ENCODE assay signal across 18 cellular contexts in the genomic region with DNA sequence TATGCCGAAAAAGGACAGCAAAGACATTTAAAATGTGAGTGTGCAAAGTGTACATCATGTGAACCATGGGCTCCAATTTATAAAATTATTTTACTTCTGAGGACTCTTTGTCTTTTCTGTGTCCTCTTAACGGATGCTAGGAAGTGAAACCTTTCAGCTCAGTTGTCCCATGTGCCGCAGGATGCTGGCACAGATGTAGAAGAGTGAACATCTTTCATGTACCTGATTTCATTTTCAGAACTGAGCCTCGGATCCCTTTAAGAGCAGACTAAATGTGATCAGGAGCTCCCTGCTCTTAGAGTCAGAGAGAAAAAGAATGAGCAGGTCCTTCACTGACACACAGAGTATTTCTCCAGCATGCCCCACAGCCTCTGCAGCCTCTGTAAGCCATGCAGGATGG. TPM values are rescaled to one million over a fixed set of nuclear protein-coding genes. Genes with fewer than 3 reads are reported as not detected.
DNase-seq lines count a peak whose midpoint lies in the region; ATAC-seq, FAIRE-seq and TF ChIP-seq lines count a peak whose summit lies in the region.
"Had no signal": no experiment of that assay in that cellular context is flagged by ENCODE, and none has a peak within 500 bp of the region (broad histone marks: within the 10 kb centered on the region; RNA-seq: fewer than 3 reads in every experiment).

No MANE protein-coding gene starts in this region.

- H3K9me3 Mint-ChIP-seq in MCF 10A (ENCODE audit: unreplicated experiment), result no peaks in the 10 kb centered on the region
- H3K9me3 Mint-ChIP-seq: H9; naive thymus-derived CD8-positive, alpha-beta T cell had no signal

- FAIRE-seq in GM12878 (lab: Jason Lieb, UNC), result peak; percentile 13

- H3K27ac ChIP-seq in mammary epithelial cell (ENCODE audit: insufficient read depth, low read depth, low read length) (no peak overlapping the region), GM12878 (ENCODE audit: control insufficient read depth, insufficient read depth) (no peak overlapping the region), mesendoderm (ENCODE audit: low read depth, low read length) (no peak overlapping the region)
- H3K27ac ChIP-seq: sigmoid colon, thoracic aorta had no signal

- in situ Hi-C loops in mammary epithelial cell (cut with MboI; ENCODE audit: low sequenced_read_pairs in 2 of 2) (no loop called here), GM12878 (cut with MboI) (no loop called here)

- dilution Hi-C loops in mammary epithelial cell (cut with HindIII; ENCODE audit: low sequenced_read_pairs), result no loop called here

- H3K4me3 ChIP-seq in mammary epithelial cell (replicated peaks in 1 of 3; ENCODE audit: insufficient read depth in 1 of 3, low read depth in 2 of 3, low read length in 3 of 3), result no peak overlapping the region
- H3K4me3 ChIP-seq in GM12878, result no peak overlapping the region
- H3K4me3 ChIP-seq in mesendoderm (ENCODE audit: low read length), result no peak overlapping the region
- H3K4me3 ChIP-seq: sigmoid colon, thoracic aorta had no signal

- intact Hi-C loops in mammary epithelial cell (cut with micrococcal nuclease), result no loop called here
- intact Hi-C loops in MCF 10A (cut with micrococcal nuclease), result no loop called here
- intact Hi-C loops in GM12878 (cut with micrococcal nuclease; ENCODE audit: unreplicated experiment), result loop anchor here (2.0 kb wide), 1 partner anchor 28 kb away; no protein-coding TSS in a partner anchor

- no peak overlapping the region for H4K5ac ChIP-seq in mesendoderm (ENCODE audit: low read length)

- H3K56ac ChIP-seq in mesendoderm (ENCODE audit: low read length), result no peak overlapping the region

- DNase-seq in mammary epithelial cell (no peak), MCF 10A (ENCODE audit: unreplicated experiment) (no peak), RPMI8226 (peak; percentile 20), GM12878 (ENCODE audit: low read depth, low spot score) (no peak), mesendoderm (no peak), middle frontal gyrus (ENCODE audit: extremely low spot score, low spot score) (no peak)
- no peak for DNase-seq in stimulated activated CD4-positive, alpha-beta T cell treated with anti-CD3 and anti-CD28 coated beads, Interleukin-1b, Interleukin-23, amount 100 ng/mL, for 48 hours
- DNase-seq: DND-41; KG1; kidney glomerular epithelial cell; naive thymus-derived CD8-positive, alpha-beta T cell; NCI-H1694 treated with DMSO at 0.1 percent for 48 hours; NCI-H748 treated with DMSO at 0.1 percent for 48 hours; PC-3; posterior cingulate gyrus; sigmoid colon had no signal

- 100% methylated on average over 4 of the region's 4 CpGs for WGBS in mammary epithelial cell (ENCODE audit: low coverage, missing lambda C conversion rate)
- WGBS in GM12878 (ENCODE audit: insufficient coverage, insufficient replicate concordance, low lambda C conversion rate, missing lambda C conversion rate), result 33% methylated on average over 4 of the region's 4 CpGs
- WGBS in mesendoderm (ENCODE audit: extremely low coverage, insufficient coverage, low lambda C conversion rate), result no CpG with 5 or more reads among the region's 4 CpGs

- no peaks in the 10 kb centered on the region for H3K36me3 ChIP-seq in mammary epithelial cell (ENCODE audit: insufficient read depth, low read length)
- no peaks in the 10 kb centered on the region for H3K36me3 ChIP-seq in GM12878 (ENCODE audit: control insufficient read depth in 2 of 2, insufficient read depth in 2 of 2, low read length in 1 of 2)
- no peaks in the 10 kb centered on the region for H3K36me3 ChIP-seq in mesendoderm (ENCODE audit: control insufficient read depth, insufficient read depth, low read length)
- H3K36me3 ChIP-seq: sigmoid colon, thoracic aorta had no signal

- H2AFZ ChIP-seq in mammary epithelial cell (ENCODE audit: low read depth, low read length) (no peak overlapping the region), GM12878 (ENCODE audit: control insufficient read depth, low read depth, low read length) (no peak overlapping the region)

- H4K8ac ChIP-seq in mesendoderm (ENCODE audit: low read depth, low read length), result no peak overlapping the region

- TSS peak; percentile 11 for BruUV-seq in mammary epithelial cell (replicated peaks; lab: Mats Ljungman, UMichigan)
- no TSS peak for BruUV-seq in MCF 10A (replicated peaks; lab: Mats Ljungman, UMichigan)
- no TSS peak for BruUV-seq in GM12878 (replicated peaks; lab: Mats Ljungman, UMichigan)

- H2AK5ac ChIP-seq in mesendoderm (ENCODE audit: low read length), result no peak overlapping the region

- TF ChIP-seq POLR2A in GM12878 (IDR thresholded peaks at IDR 0.05; ENCODE audit: low read depth, low read length), result no peak

- H3K27ac Mint-ChIP-seq in MCF 10A (ENCODE audit: low read depth, unreplicated experiment), result no peak overlapping the region
- H3K27ac Mint-ChIP-seq: H9 had no signal

- 0 out of 3 replicates have a peak, but pooled peaks have one; percentile 3 for ATAC-seq in GM12878
- ATAC-seq: naive thymus-derived CD8-positive, alpha-beta T cell; PC-3 had no signal

- no peak overlapping the region for H2BK5ac ChIP-seq in mesendoderm (ENCODE audit: low read length)

- CTCF ChIA-PET in mammary epithelial cell (lab: Charles Lee; ENCODE audit: low non-redundant PET), result no interaction called here
- CTCF ChIA-PET in MCF 10A (lab: Yijun Ruan, JAX), result interaction anchor here (0.6 kb wide), 1 partner anchor 654 kb away, joined by 3 read pairs; no protein-coding TSS in a partner anchor
- CTCF ChIA-PET in GM12878 (lab: Yijun Ruan, JAX), result interaction anchor here (0.8 to 2.8 kb wide), 2 partner anchors 26 to 401 kb away, joined by 3 to 13 read pairs; no protein-coding TSS in a partner anchor

- H3K9me3 ChIP-seq in mammary epithelial cell (replicated peaks; ENCODE audit: insufficient read depth, low read length), result no peaks in the 10 kb centered on the region
- no peaks in the 10 kb centered on the region; the same call in 2 of the 3 replicates for H3K9me3 ChIP-seq in GM12878 (replicated peaks; ENCODE audit: control insufficient read depth, insufficient read depth, low read length)
- H3K9me3 ChIP-seq: sigmoid colon, thoracic aorta had no signal

- no peak overlapping the region for H3K18ac ChIP-seq in mesendoderm (ENCODE audit: low read length)

- no peak overlapping the region for H2BK15ac ChIP-seq in mesendoderm (replicated peaks; ENCODE audit: low read depth)

- no peak for TF ChIP-seq EP300 in GM12878 (IDR thresholded peaks at IDR 0.05; ENCODE audit: borderline replicate concordance in 1 of 2, control insufficient read depth in 1 of 2, low read depth in 2 of 2, low read length in 2 of 2)

- no peaks in the 10 kb centered on the region for H3K36me3 Mint-ChIP-seq in MCF 10A (ENCODE audit: insufficient read depth, unreplicated experiment)
- H3K36me3 Mint-ChIP-seq: naive thymus-derived CD8-positive, alpha-beta T cell had no signal

- H3K23ac ChIP-seq in mesendoderm (ENCODE audit: low read length), result no peak overlapping the region

- no peaks in the 10 kb centered on the region for H3K79me1 ChIP-seq in mesendoderm (ENCODE audit: low read length)

- no peak overlapping the region for H3K4me2 ChIP-seq in mammary epithelial cell (ENCODE audit: insufficient read depth, low read depth, low read length)
- H3K4me2 ChIP-seq in GM12878 (ENCODE audit: control insufficient read depth, insufficient read depth), result peak overlapping the region; percentile 41
- H3K4me2 ChIP-seq in mesendoderm (ENCODE audit: low read length), result no peak overlapping the region

- H4K20me1 ChIP-seq in mammary epithelial cell (ENCODE audit: insufficient read depth, low read length), result no peaks in the 10 kb centered on the region
- H4K20me1 ChIP-seq in GM12878 (ENCODE audit: control insufficient read depth, insufficient read depth), result no peaks in the 10 kb centered on the region

- H2BK120ac ChIP-seq in mesendoderm (ENCODE audit: low read depth, low read length), result no peak overlapping the region

- RAD21 ChIA-PET in GM12878 (lab: Charles Lee; ENCODE audit: unreplicated experiment), result no interaction called here

- H3K9ac ChIP-seq in mammary epithelial cell (ENCODE audit: insufficient read depth, low read length), result no peak overlapping the region
- H3K9ac ChIP-seq in GM12878 (ENCODE audit: control insufficient read depth, insufficient read depth, low read length), result no peak overlapping the region
- no peak overlapping the region for H3K9ac ChIP-seq in mesendoderm (ENCODE audit: low read length)

- H3K4ac ChIP-seq in mesendoderm (ENCODE audit: low read depth, low read length), result no peak overlapping the region

- TF ChIP-seq CTCF in mammary epithelial cell (conservative IDR thresholded peaks at IDR 0.05 in 1 of 2, IDR thresholded peaks at IDR 0.05 in 1 of 2; ENCODE audit: extremely low read depth in 1 of 2, insufficient read depth in 1 of 2, low read depth in 1 of 2, low read length in 2 of 2) (no peak), MCF 10A (IDR thresholded peaks at IDR 0.05; ENCODE audit: unreplicated experiment) (no peak), GM12878 (IDR thresholded peaks at IDR 0.05 in 2 of 3, conservative IDR thresholded peaks at IDR 0.05 in 1 of 3; ENCODE audit: control insufficient read depth in 2 of 3, extremely low read depth in 1 of 3, insufficient read depth in 1 of 3, low read depth in 3 of 3, low read length in 3 of 3) (no peak)

- no peaks in the 10 kb centered on the region for H3K27me3 ChIP-seq in mammary epithelial cell (ENCODE audit: insufficient read depth, low read length)
- no peaks in the 10 kb centered on the region; a peak in 1 of 4 replicates for H3K27me3 ChIP-seq in GM12878 (replicated peaks in 1 of 2; ENCODE audit: control insufficient read depth in 2 of 2, insufficient read depth in 2 of 2, low read length in 1 of 2)
- no peaks in the 10 kb centered on the region for H3K27me3 ChIP-seq in mesendoderm (ENCODE audit: insufficient read depth, low read length, poor library complexity)
- H3K27me3 ChIP-seq: sigmoid colon had no signal

- H3K4me1 ChIP-seq in mammary epithelial cell (ENCODE audit: insufficient read depth, low read length) (peaks cover 14% of the 10 kb centered on the region), GM12878 (ENCODE audit: control insufficient read depth, insufficient read depth, low read length) (peaks cover 48% of the 10 kb centered on the region), mesendoderm (ENCODE audit: control insufficient read depth, low read depth, low read length) (peaks cover 2% of the 10 kb centered on the region)

- H3K27me3 Mint-ChIP-seq in MCF 10A (ENCODE audit: insufficient read depth, unreplicated experiment), result no peaks in the 10 kb centered on the region

- H3K79me2 ChIP-seq in mammary epithelial cell (ENCODE audit: insufficient read depth, low read length) (peaks cover 44% of the 10 kb centered on the region), GM12878 (ENCODE audit: control insufficient read depth, insufficient read depth, low read length) (no peaks in the 10 kb centered on the region; the same call in 1 of the 2 replicates), mesendoderm (ENCODE audit: control insufficient read depth, insufficient read depth, low read length) (no peaks in the 10 kb centered on the region)

- SMC1A ChIA-PET in GM12878 (lab: Charles Lee; ENCODE audit: uncharacterized antibody, unreplicated experiment), result interaction anchor here (1.6 kb wide), 1 partner anchor 26 kb away, joined by 7 read pairs; no protein-coding TSS in a partner anchor

- H3K4me3 Mint-ChIP-seq in MCF 10A (ENCODE audit: unreplicated experiment), result no peak overlapping the region
- H3K4me3 Mint-ChIP-seq: H9 had no signal

- POLR2A ChIA-PET in MCF 10A (lab: Yijun Ruan, JAX) (interaction anchor here (0.8 kb wide), 1 partner anchor 474 kb away, joined by 3 read pairs; no protein-coding TSS in a partner anchor), GM12878 (lab: Charles Lee) (no interaction called here)

- peaks cover 9% of the 10 kb centered on the region for H3K4me1 Mint-ChIP-seq in MCF 10A (ENCODE audit: insufficient read depth, unreplicated experiment)

- no peak for TF ChIP-seq RAD21 in GM12878 (IDR thresholded peaks at IDR 0.05; ENCODE audit: insufficient read depth, low read depth, low read length)

RNA-seq across cellular contexts. Expression of a gene that starts 27.6 kb away (rescaled TPM):
- total RNA-seq in mammary epithelial cell (10 to 100 TPM; 22.0 to 36.2 TPM), MCF 10A (2022) (54.8 and 62.2 TPM in 2 replicates), GM12878 (2014; rRNA removed) (19.5 and 19.7 TPM in 2 replicates), GM12878 (2014; rRNA removed; fragmentation: Illumina TruSeq; extraction: Trizol) (22.2 and 22.3 TPM in 2 replicates), GM12878 (2021) (33.2 and 33.6 TPM in 2 replicates)
- polyA plus RNA-seq in mammary epithelial cell (12.4 TPM), GM12878 (2011; rRNA removed) (19.2 and 23.5 TPM in 2 replicates), GM12878 (2014; fragmentation: Illumina TruSeq; extraction: Trizol) (22.2 and 28.2 TPM in 2 replicates), GM12878 (2014; fragmentation: Nextera tagmentation; extraction: Ambion mirVana) (10 to 100 TPM in 1 of 2 experiments, 1 to 10 TPM in 1; 5.7 to 11.8 TPM), GM12878 (2014; rRNA removed) (20.8 and 21.1 TPM in 2 replicates), GM12878 (2016; fragmentation: Nextera tagmentation; extraction: Ambion mirVana) (10 to 100 TPM; 35.0 to 36.2 TPM)
- polyA minus RNA-seq in mammary epithelial cell, result 21.7 TPM
- total RNA-seq in GM12878 (2013; cell fraction: nucleolus; rRNA removed), result 22.0 and 22.3 TPM in 2 replicates
- polyA plus RNA-seq in GM12878 (2011; ENCODE audit: low read depth), result 17.9 TPM
- polyA plus RNA-seq in GM12878 (2011; cell fraction: cytosol; rRNA removed), result 12.1 and 13.8 TPM in 2 replicates
- 11.3 and 12.5 TPM in 2 replicates for polyA plus RNA-seq in GM12878 (2011; cell fraction: nucleus; rRNA removed)
- 17.7 and 18.7 TPM in 2 replicates for polyA plus RNA-seq in GM12878 (2012)
- 8.8 and 9.1 TPM in 2 replicates for polyA minus RNA-seq in GM12878 (2011; rRNA and poly(A)+ RNA removed)
- 5.2 and 7.6 TPM in 2 replicates for polyA minus RNA-seq in GM12878 (2011; cell fraction: cytosol; rRNA and poly(A)+ RNA removed)
- 2.8 and 3.7 TPM in 2 replicates for polyA minus RNA-seq in GM12878 (2011; cell fraction: nucleus; rRNA and poly(A)+ RNA removed)
- polyA plus RNA-seq in mesendoderm (2013, experiment 1 of 2), result 29.0 TPM
- polyA plus RNA-seq in mesendoderm (2013, experiment 2 of 2), result 30.0 TPM
